Comparison of ENCODE assay signal across 1 cellular context in the genomic region with DNA sequence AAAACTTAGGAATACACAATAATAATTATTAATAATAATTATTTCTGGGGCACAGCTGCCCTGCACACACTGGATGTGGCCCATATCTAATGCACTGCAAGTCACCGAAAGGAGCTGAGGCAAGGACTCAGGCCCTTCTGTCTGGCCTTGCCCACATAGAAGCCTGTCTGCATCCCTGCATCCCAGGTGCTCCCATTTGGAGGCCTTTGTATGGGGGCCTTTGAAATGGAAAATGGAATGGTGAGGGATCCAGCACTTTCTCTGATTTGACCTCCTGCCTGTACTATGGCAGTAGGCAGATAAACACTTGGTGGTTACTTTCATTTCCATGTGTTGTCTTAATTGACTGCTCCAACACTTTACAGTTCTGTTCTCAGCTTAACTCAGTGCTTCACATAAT.
TF ChIP-seq lines count a peak whose summit lies in the region.

No MANE protein-coding gene starts in this region.

TF ChIP-seq in GM23338, 12 proteins besides CTCF, POLR2A, EP300 and RAD21 (continued from another document):
- TF ChIP-seq, protein P1, sequence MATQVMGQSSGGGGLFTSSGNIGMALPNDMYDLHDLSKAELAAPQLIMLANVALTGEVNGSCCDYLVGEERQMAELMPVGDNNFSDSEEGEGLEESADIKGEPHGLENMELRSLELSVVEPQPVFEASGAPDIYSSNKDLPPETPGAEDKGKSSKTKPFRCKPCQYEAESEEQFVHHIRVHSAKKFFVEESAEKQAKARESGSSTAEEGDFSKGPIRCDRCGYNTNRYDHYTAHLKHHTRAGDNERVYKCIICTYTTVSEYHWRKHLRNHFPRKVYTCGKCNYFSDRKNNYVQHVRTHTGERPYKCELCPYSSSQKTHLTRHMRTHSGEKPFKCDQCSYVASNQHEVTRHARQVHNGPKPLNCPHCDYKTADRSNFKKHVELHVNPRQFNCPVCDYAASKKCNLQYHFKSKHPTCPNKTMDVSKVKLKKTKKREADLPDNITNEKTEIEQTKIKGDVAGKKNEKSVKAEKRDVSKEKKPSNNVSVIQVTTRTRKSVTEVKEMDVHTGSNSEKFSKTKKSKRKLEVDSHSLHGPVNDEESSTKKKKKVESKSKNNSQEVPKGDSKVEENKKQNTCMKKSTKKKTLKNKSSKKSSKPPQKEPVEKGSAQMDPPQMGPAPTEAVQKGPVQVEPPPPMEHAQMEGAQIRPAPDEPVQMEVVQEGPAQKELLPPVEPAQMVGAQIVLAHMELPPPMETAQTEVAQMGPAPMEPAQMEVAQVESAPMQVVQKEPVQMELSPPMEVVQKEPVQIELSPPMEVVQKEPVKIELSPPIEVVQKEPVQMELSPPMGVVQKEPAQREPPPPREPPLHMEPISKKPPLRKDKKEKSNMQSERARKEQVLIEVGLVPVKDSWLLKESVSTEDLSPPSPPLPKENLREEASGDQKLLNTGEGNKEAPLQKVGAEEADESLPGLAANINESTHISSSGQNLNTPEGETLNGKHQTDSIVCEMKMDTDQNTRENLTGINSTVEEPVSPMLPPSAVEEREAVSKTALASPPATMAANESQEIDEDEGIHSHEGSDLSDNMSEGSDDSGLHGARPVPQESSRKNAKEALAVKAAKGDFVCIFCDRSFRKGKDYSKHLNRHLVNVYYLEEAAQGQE (IDR thresholded peaks at IDR 0.05; ENCODE audit: unreplicated experiment): no peak
- TF ChIP-seq POLR2AphosphoS5 (IDR thresholded peaks at IDR 0.05; ENCODE audit: low read depth): no peak
